Comparison of ENCODE assay signal across 8 cellular contexts in the genomic region with DNA sequence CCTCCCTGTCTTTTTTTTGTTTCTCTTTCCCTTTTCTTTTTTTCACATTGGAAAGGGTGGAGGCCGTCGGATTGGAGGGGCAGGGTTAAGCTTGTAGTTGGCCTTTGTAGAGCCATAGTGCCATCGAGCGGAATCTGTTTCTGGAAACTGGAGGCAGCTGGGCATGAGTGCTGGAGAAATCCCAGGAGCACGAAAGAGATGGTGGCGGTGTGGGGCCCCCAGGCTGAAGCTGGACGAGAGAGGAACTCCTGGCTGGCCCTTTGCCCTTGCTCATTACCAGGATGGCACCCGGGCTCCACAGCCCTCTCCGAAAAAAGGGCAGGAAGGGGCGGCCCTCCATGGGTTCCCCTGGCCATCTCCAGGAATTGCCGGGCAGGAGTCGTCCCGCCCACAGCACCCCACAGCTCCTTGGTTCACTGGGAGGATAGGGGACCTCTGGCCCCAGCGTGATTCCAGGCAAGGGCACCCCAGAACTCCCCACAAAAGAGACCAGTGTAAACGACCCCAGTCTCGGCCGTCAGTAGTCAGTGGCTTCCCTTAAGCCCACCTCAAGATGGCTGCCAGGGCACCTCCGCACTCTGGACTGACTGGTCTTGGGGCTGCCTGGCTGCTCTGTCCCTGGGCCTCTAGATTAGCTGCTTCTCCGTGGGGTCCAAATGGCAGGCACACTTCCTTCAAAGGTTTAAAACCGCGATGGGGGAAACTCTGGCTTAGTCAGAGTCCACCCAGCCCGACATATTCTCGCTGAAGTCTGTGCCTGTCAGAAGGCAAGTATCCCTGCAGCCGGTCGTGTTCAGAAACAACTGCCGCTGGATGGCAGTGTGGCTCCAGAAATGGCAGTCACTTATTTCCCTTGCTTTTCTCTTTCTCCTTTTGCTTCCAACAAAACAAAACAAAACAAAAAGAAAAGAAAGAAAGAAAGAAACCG.
A peak's percentile ranks its signal among the peaks of the same experiment; 100 is the strongest.
DNase-seq lines count a peak whose midpoint lies in the region; ATAC-seq and TF ChIP-seq lines count a peak whose summit lies in the region.

No MANE protein-coding gene starts in this region.

- peak; percentile 75 for DNase-seq in NCI-H1092 (lab: John Stamatoyannopoulos, UW)
- DNase-seq in activated CD4-positive, alpha-beta T cell treated with anti-CD3 and anti-CD28 coated beads, Interleukin-2, amount 10 ng/mL, durations not matched to agents 24 days and 14 days = peak; percentile 86
- peak; percentile 81 for DNase-seq in colonic mucosa
- peak; percentile 61 to 87 (median 81) for DNase-seq in right lobe of liver
- peak in 2 of 3 experiments; percentile 17 to 23 for DNase-seq in stimulated activated CD4-positive, alpha-beta T cell treated with anti-CD3 and anti-CD28 coated beads, TNF-alpha, amount 100 ng/mL, for 4 hours (ENCODE audit: low read depth in 3 of 3)
- DNase-seq in NCI-H524 (lab: John Stamatoyannopoulos, UW) = no peak
- no peak for DNase-seq in glomerular visceral epithelial cell (ENCODE audit: extremely low spot score)

- no peaks in the 10 kb centered on the region for H3K9me3 Mint-ChIP-seq in activated CD4-positive, alpha-beta T cell treated with anti-CD3 and anti-CD28 coated beads, Interleukin-2, amount 10 ng/mL, durations not matched to agents 24 days and 14 days

- H3K9me3 ChIP-seq in colonic mucosa (no peaks in the 10 kb centered on the region), right lobe of liver (no peaks in the 10 kb centered on the region)

- peak overlapping the region; percentile 55 for H3K4me3 Mint-ChIP-seq in activated CD4-positive, alpha-beta T cell treated with anti-CD3 and anti-CD28 coated beads, Interleukin-2, amount 10 ng/mL, durations not matched to agents 24 days and 14 days

- H3K27me3 ChIP-seq in colonic mucosa (no peaks in the 10 kb centered on the region), right lobe of liver (no peaks in the 10 kb centered on the region)

- peaks cover 4% of the 10 kb centered on the region for H3K36me3 Mint-ChIP-seq in activated CD4-positive, alpha-beta T cell treated with anti-CD3 and anti-CD28 coated beads, Interleukin-2, amount 10 ng/mL, durations not matched to agents 24 days and 14 days (ENCODE audit: low read depth)

- 19% methylated on average over 13 of the region's 27 CpGs for WGBS in right lobe of liver (ENCODE audit: insufficient coverage, low coverage, low lambda C conversion rate, missing lambda C conversion rate)

- H3K27ac Mint-ChIP-seq in activated CD4-positive, alpha-beta T cell treated with anti-CD3 and anti-CD28 coated beads, Interleukin-2, amount 10 ng/mL, durations not matched to agents 24 days and 14 days = peak overlapping the region; percentile 81

- no peak for TF ChIP-seq POLR2A in right lobe of liver (IDR thresholded peaks at IDR 0.05)

- intact Hi-C loops in activated CD4-positive, alpha-beta T cell treated with anti-CD3 and anti-CD28 coated beads, Interleukin-2, amount 10 ng/mL, durations not matched to agents 24 days and 14 days (cut with micrococcal nuclease) = loop anchor here (1.0 to 5.0 kb wide), 2 partner anchors 175 to 649 kb away; no protein-coding TSS in a partner anchor
- intact Hi-C loops in colonic mucosa (cut with DNase I) = no loop called here
- intact Hi-C loops in right lobe of liver (cut with DNase I) = no loop called here

- no peaks in the 10 kb centered on the region for H3K27me3 Mint-ChIP-seq in activated CD4-positive, alpha-beta T cell treated with anti-CD3 and anti-CD28 coated beads, Interleukin-2, amount 10 ng/mL, durations not matched to agents 24 days and 14 days

- H3K4me3 ChIP-seq in colonic mucosa (peak overlapping the region; percentile 54), right lobe of liver (peak overlapping the region; percentile 47 to 77 (median 68))

- ATAC-seq in GM18907 (IDR thresholded peaks at IDR 0.05; ENCODE audit: unreplicated experiment) = peak; percentile 66
- ATAC-seq in right lobe of liver = peak; percentile 85 to 89 (median 87)

- H3K27ac ChIP-seq in colonic mucosa = peak overlapping the region; percentile 25
- H3K27ac ChIP-seq in right lobe of liver = peak overlapping the region; percentile 49 to 58 (median 50)

- H3K4me1 ChIP-seq in colonic mucosa (no peaks in the 10 kb centered on the region), right lobe of liver (peaks cover 0 to 5% (median 2%) of the 10 kb centered on the region in 4 donors)

- H3K4me1 Mint-ChIP-seq in activated CD4-positive, alpha-beta T cell treated with anti-CD3 and anti-CD28 coated beads, Interleukin-2, amount 10 ng/mL, durations not matched to agents 24 days and 14 days = peaks cover 34% of the 10 kb centered on the region

- H3K36me3 ChIP-seq in colonic mucosa (no peaks in the 10 kb centered on the region), right lobe of liver (no peaks in the 10 kb centered on the region)

- peak overlapping the region; percentile 33 to 39 for H3K9ac ChIP-seq in colonic mucosa (ENCODE audit: low read depth in 2 of 2, low read length in 2 of 2)

- TF ChIP-seq CTCF in colonic mucosa (IDR thresholded peaks at IDR 0.05) (peak; percentile 39), right lobe of liver (IDR thresholded peaks at IDR 0.05) (peak; percentile 64 to 78 (median 72))

Comparison
In these comparisons a context has a peak if more than half of its experiments do, and no peak if none do; other contexts are left out.
1. DNase-seq: peak in NCI-H1092 (single experiment), activated CD4-positive, alpha-beta T cell treated with anti-CD3 and anti-CD28 coated beads, Interleukin-2, amount 10 ng/mL, durations not matched to agents 24 days and 14 days (single experiment), colonic mucosa (single experiment), right lobe of liver (3 of 3) and stimulated activated CD4-positive, alpha-beta T cell treated with anti-CD3 and anti-CD28 coated beads, TNF-alpha, amount 100 ng/mL, for 4 hours (2 of 3); none in NCI-H524 (0 of 2) and glomerular visceral epithelial cell (single experiment).